Comparison of ENCODE assay signal across 31 cellular contexts in genomic region chr1:26560403-26560780, GRCh38.
"Had no signal": no experiment of that assay in that cellular context is flagged by ENCODE, and none has a peak within 500 bp of the region (broad histone marks: within the 10 kb centered on the region; RNA-seq: fewer than 3 reads in every experiment).

No MANE protein-coding gene starts in this region.

- H3K9me3 ChIP-seq: adrenal gland, ascending aorta, gastrocnemius medialis, right atrium auricular region, uterus had no signal

- H3K4me3 ChIP-seq: adrenal gland, ascending aorta, gastrocnemius medialis, right atrium auricular region, uterus had no signal

- ATAC-seq: activated CD4-positive, CD25-positive, alpha-beta regulatory T cell treated with anti-CD3 and anti-CD28 coated beads, Interleukin-2, amount 50 U/mL, for 24 hours; effector memory CD8-positive, alpha-beta T cell had no signal

- H3K36me3 ChIP-seq: ascending aorta, gastrocnemius medialis, right atrium auricular region, uterus had no signal

- H3K4me1 ChIP-seq: ascending aorta, gastrocnemius medialis, parathyroid adenoma, right atrium auricular region, uterus had no signal

- H3K79me2 ChIP-seq: parathyroid adenoma had no signal

- H3K27me3 ChIP-seq: adrenal gland, ascending aorta, gastrocnemius medialis, right atrium auricular region, uterus had no signal

- H3K27ac ChIP-seq: adrenal gland, ascending aorta, gastrocnemius medialis, parathyroid adenoma, right atrium auricular region, uterus, WERI-Rb-1 had no signal

- H3K4me3 Mint-ChIP-seq: activated naive CD8-positive, alpha-beta T cell treated with anti-CD3 and anti-CD28 coated beads for 36 hours; brain; effector memory CD8-positive, alpha-beta T cell; mesothelial cell of epicardium; naive B cell; neural crest cell; T-helper 1 cell treated with Interleukin-12 subunit alpha and Interleukin-12 subunit beta and Interleukin-4 antibody, amounts not matched to agents 30 μg/mL and 1 μg/mL, for 36 hours; type B pancreatic cell had no signal

- H2AFZ ChIP-seq: parathyroid adenoma had no signal

- DNase-seq: activated CD4-positive, alpha-beta T cell treated with anti-CD3 and anti-CD28 coated beads for 48 hours; activated CD4-positive, alpha-beta T cell treated with anti-CD3 and anti-CD28 coated beads, Interleukin-2, amount 50 U/mL, for 48 hours; activated CD8-positive, alpha-beta memory T cell treated with anti-CD3 and anti-CD28 coated beads for 24 hours; activated gamma-delta T cell treated with Interleukin-2 at 50 U/mL for 16 hours; activated naive CD8-positive, alpha-beta T cell treated with anti-CD3 and anti-CD28 coated beads for 36 hours; adrenal gland; cortex of kidney; effector memory CD8-positive, alpha-beta T cell; erythroblast; gastrocnemius medialis; glutamatergic neuron; naive B cell; occipital lobe; stimulated activated CD4-positive, alpha-beta T cell treated with anti-CD3 and anti-CD28 coated beads, Interleukin-15, amount 100 ng/mL, for 24 hours; stimulated activated CD4-positive, alpha-beta T cell treated with anti-CD3 and anti-CD28 coated beads, Interleukin-2, amount 100 ng/mL, for 24 hours; stimulated activated naive CD4-positive, alpha-beta T cell; SW 1271; T-helper 9 cell; uterus; WERI-Rb-1 had no signal

- FAIRE-seq: islet of Langerhans, TTC549 had no signal

- H3K9me3 Mint-ChIP-seq: activated naive CD8-positive, alpha-beta T cell treated with anti-CD3 and anti-CD28 coated beads for 36 hours; brain; effector memory CD8-positive, alpha-beta T cell; mesothelial cell of epicardium; naive B cell; neural crest cell; T-helper 1 cell treated with Interleukin-12 subunit alpha and Interleukin-12 subunit beta and Interleukin-4 antibody, amounts not matched to agents 30 μg/mL and 1 μg/mL, for 36 hours; type B pancreatic cell had no signal

- H3K4me1 Mint-ChIP-seq: brain, mesothelial cell of epicardium had no signal

- H3K9ac ChIP-seq: parathyroid adenoma had no signal

- H3K27me3 Mint-ChIP-seq: activated naive CD8-positive, alpha-beta T cell treated with anti-CD3 and anti-CD28 coated beads for 36 hours; brain; effector memory CD8-positive, alpha-beta T cell; naive B cell; type B pancreatic cell had no signal

- H3K27ac Mint-ChIP-seq: activated naive CD8-positive, alpha-beta T cell treated with anti-CD3 and anti-CD28 coated beads for 36 hours; brain; mesothelial cell of epicardium; T-helper 1 cell treated with Interleukin-12 subunit alpha and Interleukin-12 subunit beta and Interleukin-4 antibody, amounts not matched to agents 30 μg/mL and 1 μg/mL, for 36 hours; type B pancreatic cell had no signal
